ENCODE assay signal across 18 cellular contexts in genomic region chr1:154787171-154787570, GRCh38.
"Had no signal": no experiment of that assay in that cellular context is flagged by ENCODE, and none has a peak within 500 bp of the region (broad histone marks: within the 10 kb centered on the region; RNA-seq: fewer than 3 reads in every experiment).

No MANE protein-coding gene starts in this region.

- ATAC-seq: activated T-cell treated with anti-CD3 and anti-CD28 coated beads, Interleukin-2, amount 50 U/mL, for 72 hours; effector memory CD8-positive, alpha-beta T cell; right lobe of liver; stimulated activated effector memory CD8-positive, alpha-beta T cell treated with anti-CD3 and anti-CD28 coated beads, Interleukin-12 subunit alpha, Interleukin-12 subunit beta, amount 100 ng/mL, for 72 hours had no signal

- H3K9me3 Mint-ChIP-seq: activated naive CD8-positive, alpha-beta T cell treated with anti-CD3 and anti-CD28 coated beads, Interleukin-2, amount 10 ng/mL, durations not matched to agents 7 days and 5 days; activated T-cell treated with anti-CD3 and anti-CD28 coated beads, Interleukin-2, amount 50 U/mL, for 72 hours; effector memory CD8-positive, alpha-beta T cell; neural progenitor cell; stimulated activated effector memory CD8-positive, alpha-beta T cell treated with anti-CD3 and anti-CD28 coated beads, Interleukin-12 subunit alpha, Interleukin-12 subunit beta, amount 100 ng/mL, for 72 hours had no signal

- H3K9me3 ChIP-seq: right lobe of liver, thoracic aorta, upper lobe of left lung had no signal

- H3K27ac ChIP-seq: hepatocyte, neural progenitor cell, right lobe of liver, thoracic aorta, upper lobe of left lung had no signal

- H3K4me3 ChIP-seq: hepatocyte, neural progenitor cell, right lobe of liver, smooth muscle cell, thoracic aorta, upper lobe of left lung had no signal

- H3K27me3 ChIP-seq: neural progenitor cell, right lobe of liver, upper lobe of left lung had no signal

- H3K27ac Mint-ChIP-seq: activated T-cell treated with anti-CD3 and anti-CD28 coated beads, Interleukin-2, amount 50 U/mL, for 72 hours; effector memory CD8-positive, alpha-beta T cell had no signal

- DNase-seq: activated CD4-positive, alpha-beta T cell treated with anti-CD3 and anti-CD28 coated beads, Interleukin-2, amount 50 U/mL, for 1 hour; activated gamma-delta T cell; activated naive CD8-positive, alpha-beta T cell treated with anti-CD3 and anti-CD28 coated beads, Interleukin-2, amount 10 ng/mL, durations not matched to agents 7 days and 5 days; activated T-cell treated with anti-CD3 and anti-CD28 coated beads, Interleukin-2, amount 50 U/mL, for 72 hours; amygdala; effector memory CD8-positive, alpha-beta T cell; foreskin fibroblast; mammary epithelial cell; right lobe of liver; stimulated activated CD4-positive, alpha-beta T cell treated with anti-CD3 and anti-CD28 coated beads, Interleukin-4, amount 100 ng/mL, for 24 hours; T-helper 1 cell; T-helper 9 cell had no signal

- H3K36me3 ChIP-seq: neural progenitor cell, right lobe of liver, thoracic aorta, upper lobe of left lung had no signal

- H3K27me3 Mint-ChIP-seq: activated naive CD8-positive, alpha-beta T cell treated with anti-CD3 and anti-CD28 coated beads, Interleukin-2, amount 10 ng/mL, durations not matched to agents 7 days and 5 days; effector memory CD8-positive, alpha-beta T cell had no signal

- H3K4me1 ChIP-seq: upper lobe of left lung had no signal

- H3K36me3 Mint-ChIP-seq: neural progenitor cell had no signal

- H3K4me3 Mint-ChIP-seq: activated naive CD8-positive, alpha-beta T cell treated with anti-CD3 and anti-CD28 coated beads, Interleukin-2, amount 10 ng/mL, durations not matched to agents 7 days and 5 days; activated T-cell treated with anti-CD3 and anti-CD28 coated beads, Interleukin-2, amount 50 U/mL, for 72 hours; effector memory CD8-positive, alpha-beta T cell; neural progenitor cell; stimulated activated effector memory CD8-positive, alpha-beta T cell treated with anti-CD3 and anti-CD28 coated beads, Interleukin-12 subunit alpha, Interleukin-12 subunit beta, amount 100 ng/mL, for 72 hours had no signal
